Comparison of ENCODE assay signal across 1 cellular context in the genomic region with DNA sequence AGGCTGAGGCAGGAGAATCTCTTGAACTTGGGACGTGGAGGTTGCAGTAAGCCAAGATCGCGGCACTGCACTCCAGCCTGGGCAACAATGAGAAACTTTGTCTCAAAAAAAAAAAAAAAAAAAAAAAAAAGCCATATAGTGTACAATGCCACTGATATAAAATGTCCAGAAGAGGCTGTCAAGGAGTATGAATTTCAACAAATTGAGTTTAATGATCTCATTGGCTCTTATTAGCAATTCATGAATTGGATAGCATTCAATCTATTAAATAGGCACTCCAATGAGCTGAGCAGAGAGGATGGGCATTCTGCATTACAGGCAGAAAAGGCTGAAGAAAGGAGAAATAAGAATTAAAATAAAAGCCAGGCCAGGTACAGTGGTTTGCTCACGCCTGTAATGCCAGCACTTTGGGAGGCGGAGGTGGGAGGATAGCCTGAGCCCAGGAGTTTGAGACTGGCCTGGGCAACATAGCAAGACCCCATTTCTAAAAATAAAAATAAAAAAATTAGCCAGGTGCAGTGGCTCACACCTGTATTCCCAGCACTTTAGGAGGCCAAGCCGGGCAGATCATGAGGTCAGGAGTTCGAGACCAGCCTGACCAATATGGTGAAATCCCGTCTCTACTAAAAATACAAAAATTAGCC.
TF ChIP-seq lines count a peak whose summit lies in the region.

No MANE protein-coding gene starts in this region.

TF ChIP-seq in GM12878, 131 proteins besides CTCF, POLR2A, EP300 and RAD21:
- TF ChIP-seq, protein P1, sequence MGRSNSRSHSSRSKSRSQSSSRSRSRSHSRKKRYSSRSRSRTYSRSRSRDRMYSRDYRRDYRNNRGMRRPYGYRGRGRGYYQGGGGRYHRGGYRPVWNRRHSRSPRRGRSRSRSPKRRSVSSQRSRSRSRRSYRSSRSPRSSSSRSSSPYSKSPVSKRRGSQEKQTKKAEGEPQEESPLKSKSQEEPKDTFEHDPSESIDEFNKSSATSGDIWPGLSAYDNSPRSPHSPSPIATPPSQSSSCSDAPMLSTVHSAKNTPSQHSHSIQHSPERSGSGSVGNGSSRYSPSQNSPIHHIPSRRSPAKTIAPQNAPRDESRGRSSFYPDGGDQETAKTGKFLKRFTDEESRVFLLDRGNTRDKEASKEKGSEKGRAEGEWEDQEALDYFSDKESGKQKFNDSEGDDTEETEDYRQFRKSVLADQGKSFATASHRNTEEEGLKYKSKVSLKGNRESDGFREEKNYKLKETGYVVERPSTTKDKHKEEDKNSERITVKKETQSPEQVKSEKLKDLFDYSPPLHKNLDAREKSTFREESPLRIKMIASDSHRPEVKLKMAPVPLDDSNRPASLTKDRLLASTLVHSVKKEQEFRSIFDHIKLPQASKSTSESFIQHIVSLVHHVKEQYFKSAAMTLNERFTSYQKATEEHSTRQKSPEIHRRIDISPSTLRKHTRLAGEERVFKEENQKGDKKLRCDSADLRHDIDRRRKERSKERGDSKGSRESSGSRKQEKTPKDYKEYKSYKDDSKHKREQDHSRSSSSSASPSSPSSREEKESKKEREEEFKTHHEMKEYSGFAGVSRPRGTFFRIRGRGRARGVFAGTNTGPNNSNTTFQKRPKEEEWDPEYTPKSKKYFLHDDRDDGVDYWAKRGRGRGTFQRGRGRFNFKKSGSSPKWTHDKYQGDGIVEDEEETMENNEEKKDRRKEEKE (IDR thresholded peaks at IDR 0.05): no peak
- TF ChIP-seq, protein P2, sequence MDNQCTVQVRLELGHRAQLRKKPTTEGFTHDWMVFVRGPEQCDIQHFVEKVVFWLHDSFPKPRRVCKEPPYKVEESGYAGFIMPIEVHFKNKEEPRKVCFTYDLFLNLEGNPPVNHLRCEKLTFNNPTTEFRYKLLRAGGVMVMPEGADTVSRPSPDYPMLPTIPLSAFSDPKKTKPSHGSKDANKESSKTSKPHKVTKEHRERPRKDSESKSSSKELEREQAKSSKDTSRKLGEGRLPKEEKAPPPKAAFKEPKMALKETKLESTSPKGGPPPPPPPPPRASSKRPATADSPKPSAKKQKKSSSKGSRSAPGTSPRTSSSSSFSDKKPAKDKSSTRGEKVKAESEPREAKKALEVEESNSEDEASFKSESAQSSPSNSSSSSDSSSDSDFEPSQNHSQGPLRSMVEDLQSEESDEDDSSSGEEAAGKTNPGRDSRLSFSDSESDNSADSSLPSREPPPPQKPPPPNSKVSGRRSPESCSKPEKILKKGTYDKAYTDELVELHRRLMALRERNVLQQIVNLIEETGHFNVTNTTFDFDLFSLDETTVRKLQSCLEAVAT (IDR thresholded peaks at IDR 0.05): peak; percentile 98
- TF ChIP-seq, protein P3, sequence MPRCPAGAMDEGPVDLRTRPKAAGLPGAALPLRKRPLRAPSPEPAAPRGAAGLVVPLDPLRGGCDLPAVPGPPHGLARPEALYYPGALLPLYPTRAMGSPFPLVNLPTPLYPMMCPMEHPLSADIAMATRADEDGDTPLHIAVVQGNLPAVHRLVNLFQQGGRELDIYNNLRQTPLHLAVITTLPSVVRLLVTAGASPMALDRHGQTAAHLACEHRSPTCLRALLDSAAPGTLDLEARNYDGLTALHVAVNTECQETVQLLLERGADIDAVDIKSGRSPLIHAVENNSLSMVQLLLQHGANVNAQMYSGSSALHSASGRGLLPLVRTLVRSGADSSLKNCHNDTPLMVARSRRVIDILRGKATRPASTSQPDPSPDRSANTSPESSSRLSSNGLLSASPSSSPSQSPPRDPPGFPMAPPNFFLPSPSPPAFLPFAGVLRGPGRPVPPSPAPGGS (IDR thresholded peaks at IDR 0.05; ENCODE audit: borderline replicate concordance, insufficient read depth, low read depth, low read length, poor library complexity, severe bottlenecking): no peak
